Comparison of ENCODE assay signal across 1 cellular context in genomic region chr12:132282950-132283771, GRCh38.
TF ChIP-seq lines count a peak whose summit lies in the region.

No MANE protein-coding gene starts in this region.

TF ChIP-seq in GM23338, 12 proteins besides CTCF, POLR2A, EP300 and RAD21 (continued from another document):
- TF ChIP-seq ZNF462 (CRISPR knock-in tag; IDR thresholded peaks at IDR 0.05): no peak
- TF ChIP-seq ZNF331 (CRISPR knock-in tag; IDR thresholded peaks at IDR 0.05; ENCODE audit: low read depth): no peak
- no peak for TF ChIP-seq POLR2AphosphoS5 (IDR thresholded peaks at IDR 0.05; ENCODE audit: low read depth)
